Comparison of ENCODE assay signal across 1 cellular context in the genomic region with DNA sequence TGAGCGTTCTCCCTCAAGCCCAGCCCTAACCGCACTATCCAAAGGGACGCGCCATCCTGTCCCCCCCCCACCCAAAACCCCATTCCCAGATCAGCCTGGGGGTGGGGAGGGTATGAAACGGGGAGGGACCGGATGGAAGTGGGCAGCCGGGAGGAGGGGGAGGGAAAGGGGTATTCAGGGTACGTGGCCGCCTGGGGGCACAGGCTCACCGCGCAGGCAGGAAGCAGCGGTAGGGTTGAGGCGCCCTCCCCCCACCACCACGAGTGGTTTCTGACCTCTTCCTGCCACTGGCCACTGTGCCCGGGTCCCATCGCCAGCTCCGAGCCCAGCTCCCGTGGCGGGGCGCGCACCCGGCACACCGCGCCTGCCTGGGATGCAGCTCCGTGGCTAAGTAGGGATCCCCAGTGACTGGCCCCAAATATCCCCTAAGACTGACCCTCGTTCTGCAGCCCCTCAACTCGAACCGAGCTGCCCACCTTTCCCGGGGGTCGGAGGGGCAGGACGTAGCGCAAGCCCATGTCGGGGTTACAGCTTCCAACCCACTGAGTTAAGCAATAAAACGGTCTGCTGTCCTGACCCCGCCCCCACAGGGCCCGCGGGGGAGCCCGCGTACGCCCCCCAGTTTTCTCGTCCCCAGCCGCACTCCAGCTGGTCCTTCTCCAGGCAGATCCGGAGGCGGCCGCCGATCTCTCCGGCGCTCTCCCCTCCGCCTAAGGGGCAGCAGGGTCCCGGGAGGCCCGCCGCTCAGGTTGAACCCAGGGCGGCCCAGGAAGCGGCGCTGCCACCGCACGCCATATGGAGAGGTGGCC.
A peak's percentile ranks its signal among the peaks of the same experiment; 100 is the strongest.
TF ChIP-seq lines count a peak whose summit lies in the region.

No MANE protein-coding gene starts in this region.

TF ChIP-seq in K562, 482 proteins besides CTCF, POLR2A, EP300 and RAD21 (continued from another document and continues in another):
- TF ChIP-seq EP400 (IDR thresholded peaks at IDR 0.05): peak; percentile 28; the same call in 1 of the 2 replicates
- TF ChIP-seq, protein P1, sequence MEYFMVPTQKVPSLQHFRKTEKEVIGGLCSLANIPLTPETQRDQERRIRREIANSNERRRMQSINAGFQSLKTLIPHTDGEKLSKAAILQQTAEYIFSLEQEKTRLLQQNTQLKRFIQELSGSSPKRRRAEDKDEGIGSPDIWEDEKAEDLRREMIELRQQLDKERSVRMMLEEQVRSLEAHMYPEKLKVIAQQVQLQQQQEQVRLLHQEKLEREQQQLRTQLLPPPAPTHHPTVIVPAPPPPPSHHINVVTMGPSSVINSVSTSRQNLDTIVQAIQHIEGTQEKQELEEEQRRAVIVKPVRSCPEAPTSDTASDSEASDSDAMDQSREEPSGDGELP (CRISPR knock-in tag; IDR thresholded peaks at IDR 0.05; ENCODE audit: borderline replicate concordance): peak; percentile 94
- peak; percentile 57 for TF ChIP-seq POLR2G (IDR thresholded peaks at IDR 0.05; ENCODE audit: low read depth, low read length)
- TF ChIP-seq COPS2 (conservative IDR thresholded peaks at IDR 0.05): no peak
- no peak for TF ChIP-seq ZFPM2 (CRISPR knock-in tag; IDR thresholded peaks at IDR 0.05)
- TF ChIP-seq, protein P2, sequence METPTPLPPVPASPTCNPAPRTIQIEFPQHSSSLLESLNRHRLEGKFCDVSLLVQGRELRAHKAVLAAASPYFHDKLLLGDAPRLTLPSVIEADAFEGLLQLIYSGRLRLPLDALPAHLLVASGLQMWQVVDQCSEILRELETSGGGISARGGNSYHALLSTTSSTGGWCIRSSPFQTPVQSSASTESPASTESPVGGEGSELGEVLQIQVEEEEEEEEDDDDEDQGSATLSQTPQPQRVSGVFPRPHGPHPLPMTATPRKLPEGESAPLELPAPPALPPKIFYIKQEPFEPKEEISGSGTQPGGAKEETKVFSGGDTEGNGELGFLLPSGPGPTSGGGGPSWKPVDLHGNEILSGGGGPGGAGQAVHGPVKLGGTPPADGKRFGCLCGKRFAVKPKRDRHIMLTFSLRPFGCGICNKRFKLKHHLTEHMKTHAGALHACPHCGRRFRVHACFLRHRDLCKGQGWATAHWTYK (CRISPR knock-in tag; IDR thresholded peaks at IDR 0.05): 0 out of 2 replicates have a peak, but pooled peaks have one; percentile 25
- TF ChIP-seq HNRNPLL (IDR thresholded peaks at IDR 0.05; ENCODE audit: low read depth, low read length, poor library complexity, severe bottlenecking): peak; percentile 51
- TF ChIP-seq ZNF253 (CRISPR knock-in tag; conservative IDR thresholded peaks at IDR 0.05): no peak
- TF ChIP-seq GABPB1 (CRISPR knock-in tag; IDR thresholded peaks at IDR 0.05): peak; percentile 52; the same call in 1 of the 2 replicates
- TF ChIP-seq, protein P3, sequence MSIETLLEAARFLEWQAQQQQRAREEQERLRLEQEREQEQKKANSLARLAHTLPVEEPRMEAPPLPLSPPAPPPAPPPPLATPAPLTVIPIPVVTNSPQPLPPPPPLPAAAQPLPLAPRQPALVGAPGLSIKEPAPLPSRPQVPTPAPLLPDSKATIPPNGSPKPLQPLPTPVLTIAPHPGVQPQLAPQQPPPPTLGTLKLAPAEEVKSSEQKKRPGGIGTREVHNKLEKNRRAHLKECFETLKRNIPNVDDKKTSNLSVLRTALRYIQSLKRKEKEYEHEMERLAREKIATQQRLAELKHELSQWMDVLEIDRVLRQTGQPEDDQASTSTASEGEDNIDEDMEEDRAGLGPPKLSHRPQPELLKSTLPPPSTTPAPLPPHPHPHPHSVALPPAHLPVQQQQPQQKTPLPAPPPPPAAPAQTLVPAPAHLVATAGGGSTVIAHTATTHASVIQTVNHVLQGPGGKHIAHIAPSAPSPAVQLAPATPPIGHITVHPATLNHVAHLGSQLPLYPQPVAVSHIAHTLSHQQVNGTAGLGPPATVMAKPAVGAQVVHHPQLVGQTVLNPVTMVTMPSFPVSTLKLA (conservative IDR thresholded peaks at IDR 0.05): peak in 1 of 2 experiments; percentile 23; a peak in 1 of 4 replicates
- TF ChIP-seq, protein P4, sequence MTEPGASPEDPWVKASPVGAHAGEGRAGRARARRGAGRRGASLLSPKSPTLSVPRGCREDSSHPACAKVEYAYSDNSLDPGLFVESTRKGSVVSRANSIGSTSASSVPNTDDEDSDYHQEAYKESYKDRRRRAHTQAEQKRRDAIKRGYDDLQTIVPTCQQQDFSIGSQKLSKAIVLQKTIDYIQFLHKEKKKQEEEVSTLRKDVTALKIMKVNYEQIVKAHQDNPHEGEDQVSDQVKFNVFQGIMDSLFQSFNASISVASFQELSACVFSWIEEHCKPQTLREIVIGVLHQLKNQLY (CRISPR knock-in tag; conservative IDR thresholded peaks at IDR 0.05): no peak
- no peak for TF ChIP-seq ZNF212 (CRISPR knock-in tag; IDR thresholded peaks at IDR 0.05)
- TF ChIP-seq HNRNPUL1 (IDR thresholded peaks at IDR 0.05; ENCODE audit: low read length): no peak
- TF ChIP-seq, protein P5, sequence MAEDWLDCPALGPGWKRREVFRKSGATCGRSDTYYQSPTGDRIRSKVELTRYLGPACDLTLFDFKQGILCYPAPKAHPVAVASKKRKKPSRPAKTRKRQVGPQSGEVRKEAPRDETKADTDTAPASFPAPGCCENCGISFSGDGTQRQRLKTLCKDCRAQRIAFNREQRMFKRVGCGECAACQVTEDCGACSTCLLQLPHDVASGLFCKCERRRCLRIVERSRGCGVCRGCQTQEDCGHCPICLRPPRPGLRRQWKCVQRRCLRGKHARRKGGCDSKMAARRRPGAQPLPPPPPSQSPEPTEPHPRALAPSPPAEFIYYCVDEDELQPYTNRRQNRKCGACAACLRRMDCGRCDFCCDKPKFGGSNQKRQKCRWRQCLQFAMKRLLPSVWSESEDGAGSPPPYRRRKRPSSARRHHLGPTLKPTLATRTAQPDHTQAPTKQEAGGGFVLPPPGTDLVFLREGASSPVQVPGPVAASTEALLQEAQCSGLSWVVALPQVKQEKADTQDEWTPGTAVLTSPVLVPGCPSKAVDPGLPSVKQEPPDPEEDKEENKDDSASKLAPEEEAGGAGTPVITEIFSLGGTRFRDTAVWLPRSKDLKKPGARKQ (CRISPR knock-in tag; IDR thresholded peaks at IDR 0.05): no peak
- TF ChIP-seq BMI1 (IDR thresholded peaks at IDR 0.05; ENCODE audit: low read length): no peak
- TF ChIP-seq ZBTB17 (CRISPR knock-in tag; IDR thresholded peaks at IDR 0.05): 0 out of 2 replicates have a peak, but pooled peaks have one; percentile 23
- TF ChIP-seq CEBPB (tag; IDR thresholded peaks at IDR 0.05): peak; percentile 82
- TF ChIP-seq, protein P6, sequence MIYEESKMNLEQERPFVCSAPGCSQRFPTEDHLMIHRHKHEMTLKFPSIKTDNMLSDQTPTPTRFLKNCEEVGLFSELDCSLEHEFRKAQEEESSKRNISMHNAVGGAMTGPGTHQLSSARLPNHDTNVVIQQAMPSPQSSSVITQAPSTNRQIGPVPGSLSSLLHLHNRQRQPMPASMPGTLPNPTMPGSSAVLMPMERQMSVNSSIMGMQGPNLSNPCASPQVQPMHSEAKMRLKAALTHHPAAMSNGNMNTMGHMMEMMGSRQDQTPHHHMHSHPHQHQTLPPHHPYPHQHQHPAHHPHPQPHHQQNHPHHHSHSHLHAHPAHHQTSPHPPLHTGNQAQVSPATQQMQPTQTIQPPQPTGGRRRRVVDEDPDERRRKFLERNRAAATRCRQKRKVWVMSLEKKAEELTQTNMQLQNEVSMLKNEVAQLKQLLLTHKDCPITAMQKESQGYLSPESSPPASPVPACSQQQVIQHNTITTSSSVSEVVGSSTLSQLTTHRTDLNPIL (CRISPR knock-in tag; IDR thresholded peaks at IDR 0.05): no peak
- TF ChIP-seq SMAD4 (CRISPR knock-in tag; conservative IDR thresholded peaks at IDR 0.05): peak; percentile 34
- TF ChIP-seq, protein P7, sequence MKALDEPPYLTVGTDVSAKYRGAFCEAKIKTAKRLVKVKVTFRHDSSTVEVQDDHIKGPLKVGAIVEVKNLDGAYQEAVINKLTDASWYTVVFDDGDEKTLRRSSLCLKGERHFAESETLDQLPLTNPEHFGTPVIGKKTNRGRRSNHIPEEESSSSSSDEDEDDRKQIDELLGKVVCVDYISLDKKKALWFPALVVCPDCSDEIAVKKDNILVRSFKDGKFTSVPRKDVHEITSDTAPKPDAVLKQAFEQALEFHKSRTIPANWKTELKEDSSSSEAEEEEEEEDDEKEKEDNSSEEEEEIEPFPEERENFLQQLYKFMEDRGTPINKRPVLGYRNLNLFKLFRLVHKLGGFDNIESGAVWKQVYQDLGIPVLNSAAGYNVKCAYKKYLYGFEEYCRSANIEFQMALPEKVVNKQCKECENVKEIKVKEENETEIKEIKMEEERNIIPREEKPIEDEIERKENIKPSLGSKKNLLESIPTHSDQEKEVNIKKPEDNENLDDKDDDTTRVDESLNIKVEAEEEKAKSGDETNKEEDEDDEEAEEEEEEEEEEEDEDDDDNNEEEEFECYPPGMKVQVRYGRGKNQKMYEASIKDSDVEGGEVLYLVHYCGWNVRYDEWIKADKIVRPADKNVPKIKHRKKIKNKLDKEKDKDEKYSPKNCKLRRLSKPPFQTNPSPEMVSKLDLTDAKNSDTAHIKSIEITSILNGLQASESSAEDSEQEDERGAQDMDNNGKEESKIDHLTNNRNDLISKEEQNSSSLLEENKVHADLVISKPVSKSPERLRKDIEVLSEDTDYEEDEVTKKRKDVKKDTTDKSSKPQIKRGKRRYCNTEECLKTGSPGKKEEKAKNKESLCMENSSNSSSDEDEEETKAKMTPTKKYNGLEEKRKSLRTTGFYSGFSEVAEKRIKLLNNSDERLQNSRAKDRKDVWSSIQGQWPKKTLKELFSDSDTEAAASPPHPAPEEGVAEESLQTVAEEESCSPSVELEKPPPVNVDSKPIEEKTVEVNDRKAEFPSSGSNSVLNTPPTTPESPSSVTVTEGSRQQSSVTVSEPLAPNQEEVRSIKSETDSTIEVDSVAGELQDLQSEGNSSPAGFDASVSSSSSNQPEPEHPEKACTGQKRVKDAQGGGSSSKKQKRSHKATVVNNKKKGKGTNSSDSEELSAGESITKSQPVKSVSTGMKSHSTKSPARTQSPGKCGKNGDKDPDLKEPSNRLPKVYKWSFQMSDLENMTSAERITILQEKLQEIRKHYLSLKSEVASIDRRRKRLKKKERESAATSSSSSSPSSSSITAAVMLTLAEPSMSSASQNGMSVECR (CRISPR knock-in tag; IDR thresholded peaks at IDR 0.05): peak; percentile 25; the same call in 1 of the 2 replicates
- TF ChIP-seq NFRKB (IDR thresholded peaks at IDR 0.05; ENCODE audit: low read depth): no peak
- peak; percentile 37 for TF ChIP-seq EGR1 (conservative IDR thresholded peaks at IDR 0.05)
- no peak for TF ChIP-seq HMG20A (CRISPR knock-in tag; conservative IDR thresholded peaks at IDR 0.05)
- TF ChIP-seq CXXC5 (CRISPR knock-in tag; IDR thresholded peaks at IDR 0.05): peak; percentile 38; the same call in 1 of the 2 replicates
- TF ChIP-seq, protein P8, sequence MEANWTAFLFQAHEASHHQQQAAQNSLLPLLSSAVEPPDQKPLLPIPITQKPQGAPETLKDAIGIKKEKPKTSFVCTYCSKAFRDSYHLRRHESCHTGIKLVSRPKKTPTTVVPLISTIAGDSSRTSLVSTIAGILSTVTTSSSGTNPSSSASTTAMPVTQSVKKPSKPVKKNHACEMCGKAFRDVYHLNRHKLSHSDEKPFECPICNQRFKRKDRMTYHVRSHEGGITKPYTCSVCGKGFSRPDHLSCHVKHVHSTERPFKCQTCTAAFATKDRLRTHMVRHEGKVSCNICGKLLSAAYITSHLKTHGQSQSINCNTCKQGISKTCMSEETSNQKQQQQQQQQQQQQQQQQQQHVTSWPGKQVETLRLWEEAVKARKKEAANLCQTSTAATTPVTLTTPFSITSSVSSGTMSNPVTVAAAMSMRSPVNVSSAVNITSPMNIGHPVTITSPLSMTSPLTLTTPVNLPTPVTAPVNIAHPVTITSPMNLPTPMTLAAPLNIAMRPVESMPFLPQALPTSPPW (CRISPR knock-in tag; IDR thresholded peaks at IDR 0.05): peak; percentile 61
- TF ChIP-seq ETV1 (tag; conservative IDR thresholded peaks at IDR 0.05; ENCODE audit: low read depth): 0 out of 2 replicates have a peak, but pooled peaks have one; percentile 47
- peak; percentile 43; the same call in 1 of the 2 replicates for TF ChIP-seq ZBTB7A (IDR thresholded peaks at IDR 0.05; ENCODE audit: borderline replicate concordance, control insufficient read depth, low read depth, low read length)
- TF ChIP-seq, protein P9, sequence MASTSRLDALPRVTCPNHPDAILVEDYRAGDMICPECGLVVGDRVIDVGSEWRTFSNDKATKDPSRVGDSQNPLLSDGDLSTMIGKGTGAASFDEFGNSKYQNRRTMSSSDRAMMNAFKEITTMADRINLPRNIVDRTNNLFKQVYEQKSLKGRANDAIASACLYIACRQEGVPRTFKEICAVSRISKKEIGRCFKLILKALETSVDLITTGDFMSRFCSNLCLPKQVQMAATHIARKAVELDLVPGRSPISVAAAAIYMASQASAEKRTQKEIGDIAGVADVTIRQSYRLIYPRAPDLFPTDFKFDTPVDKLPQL (IDR thresholded peaks at IDR 0.05; ENCODE audit: extremely low read depth, insufficient read length): no peak
- peak; percentile 24 for TF ChIP-seq HMGN3 (IDR thresholded peaks at IDR 0.05; ENCODE audit: borderline replicate concordance, extremely low read depth, insufficient read length, low read depth, low read length)
- no peak for TF ChIP-seq GATAD2A (IDR thresholded peaks at IDR 0.05)
- 0 out of 2 replicates have a peak, but pooled peaks have one; percentile 39 for TF ChIP-seq CEBPG (CRISPR knock-in tag; IDR thresholded peaks at IDR 0.05)
- peak; percentile 47 to 61; a peak in 3 of 4 replicates for TF ChIP-seq CEBPG (tag; conservative IDR thresholded peaks at IDR 0.05 in 1 of 2, IDR thresholded peaks at IDR 0.05 in 1 of 2)
- no peak for TF ChIP-seq MEF2A (IDR thresholded peaks at IDR 0.05; ENCODE audit: control insufficient read depth, low read depth, low read length)
- TF ChIP-seq SIN3A (IDR thresholded peaks at IDR 0.05; ENCODE audit: borderline replicate concordance in 2 of 2, control insufficient read depth in 1 of 2, low read depth in 2 of 2, low read length in 2 of 2): peak in 1 of 2 experiments; percentile 31; a peak in 1 of 4 replicates
- no peak for TF ChIP-seq JUN (IDR thresholded peaks at IDR 0.05; ENCODE audit: borderline replicate concordance, low read depth, low read length)
- no peak for TF ChIP-seq JUN (CRISPR knock-in tag; IDR thresholded peaks at IDR 0.05; ENCODE audit: borderline replicate concordance)
- TF ChIP-seq, protein P10, sequence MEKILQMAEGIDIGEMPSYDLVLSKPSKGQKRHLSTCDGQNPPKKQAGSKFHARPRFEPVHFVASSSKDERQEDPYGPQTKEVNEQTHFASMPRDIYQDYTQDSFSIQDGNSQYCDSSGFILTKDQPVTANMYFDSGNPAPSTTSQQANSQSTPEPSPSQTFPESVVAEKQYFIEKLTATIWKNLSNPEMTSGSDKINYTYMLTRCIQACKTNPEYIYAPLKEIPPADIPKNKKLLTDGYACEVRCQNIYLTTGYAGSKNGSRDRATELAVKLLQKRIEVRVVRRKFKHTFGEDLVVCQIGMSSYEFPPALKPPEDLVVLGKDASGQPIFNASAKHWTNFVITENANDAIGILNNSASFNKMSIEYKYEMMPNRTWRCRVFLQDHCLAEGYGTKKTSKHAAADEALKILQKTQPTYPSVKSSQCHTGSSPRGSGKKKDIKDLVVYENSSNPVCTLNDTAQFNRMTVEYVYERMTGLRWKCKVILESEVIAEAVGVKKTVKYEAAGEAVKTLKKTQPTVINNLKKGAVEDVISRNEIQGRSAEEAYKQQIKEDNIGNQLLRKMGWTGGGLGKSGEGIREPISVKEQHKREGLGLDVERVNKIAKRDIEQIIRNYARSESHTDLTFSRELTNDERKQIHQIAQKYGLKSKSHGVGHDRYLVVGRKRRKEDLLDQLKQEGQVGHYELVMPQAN (IDR thresholded peaks at IDR 0.05; ENCODE audit: borderline replicate concordance): 0 out of 2 replicates have a peak, but pooled peaks have one; percentile 33
- TF ChIP-seq TAF1 (IDR thresholded peaks at IDR 0.05; ENCODE audit: control insufficient read depth, extremely low read depth, insufficient read depth, low read length, severe bottlenecking): peak; percentile 9
